ENCODE assay signal across 14 cellular contexts in the genomic region with DNA sequence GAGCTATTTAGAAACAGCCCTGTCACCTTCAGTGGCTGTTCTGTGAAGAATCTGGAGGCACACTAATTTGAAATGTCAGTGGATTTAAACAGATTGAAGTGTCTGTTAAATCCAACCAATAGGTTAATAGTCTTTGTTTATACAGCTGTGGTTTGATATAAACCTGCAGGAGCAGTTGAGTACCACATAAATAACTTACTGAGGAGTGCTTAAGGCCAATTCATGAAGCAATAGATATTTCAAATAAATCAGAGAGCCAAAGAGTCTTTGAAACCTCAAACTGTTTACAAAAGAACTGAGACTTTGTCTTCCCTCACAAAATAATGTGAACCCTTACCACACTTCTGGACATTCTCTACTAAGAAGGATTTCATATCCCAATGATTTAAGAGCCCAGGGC.
DNase-seq lines count a peak whose midpoint lies in the region; ATAC-seq and TF ChIP-seq lines count a peak whose summit lies in the region.
"Had no signal": no experiment of that assay in that cellular context is flagged by ENCODE, and none has a peak within 500 bp of the region (broad histone marks: within the 10 kb centered on the region; RNA-seq: fewer than 3 reads in every experiment).

No MANE protein-coding gene starts in this region.

- ATAC-seq in left cardiac atrium (no peak), HG03175 (IDR thresholded peaks at IDR 0.05; ENCODE audit: unreplicated experiment) (no peak)
- ATAC-seq: stimulated activated memory B cell treated with anti-CD40 and anti-IgM and Interleukin-4, amounts not matched to agents 10 μg/mL and 1 μg/mL and 100 μg/mL, for 72 hours had no signal

- H3K4me3 ChIP-seq in fibroblast of the aortic adventitia (ENCODE audit: low read depth, low read length): no peak overlapping the region
- H3K4me3 ChIP-seq: upper lobe of left lung had no signal

- DNase-seq in NCI-H2196 (lab: John Stamatoyannopoulos, UW; ENCODE audit: unreplicated experiment): peak; percentile 16
- no peak for DNase-seq in NCI-H2196 treated with DMSO at 0.1 percent for 48 hours (lab: John Stamatoyannopoulos, UW; ENCODE audit: unreplicated experiment)
- peak; percentile 75 for DNase-seq in NCI-H774 (lab: John Stamatoyannopoulos, UW)
- peak; percentile 33 for DNase-seq in fibroblast of the aortic adventitia (ENCODE audit: low read depth)
- DNase-seq in NK-92 treated with Interleukin-12 subunit alpha and Interleukin-12 subunit beta, amount 100 ng/mL, for 24 hours (lab: John Stamatoyannopoulos, UW): no peak
- DNase-seq in left cardiac atrium: no peak
- no peak for DNase-seq in posterior vena cava (ENCODE audit: low spot score)
- DNase-seq: activated CD4-positive, alpha-beta T cell treated with anti-CD3 and anti-CD28 coated beads, Interleukin-2, amount 50 U/mL, for 1 hour; activated T-cell treated with anti-CD3 and anti-CD28 coated beads, Interleukin-2, amount 50 U/mL, for 48 hours; cortex of kidney; T1000; upper lobe of left lung had no signal

- intact Hi-C loops in left cardiac atrium (cut with DNase I): no loop called here
- intact Hi-C loops in posterior vena cava (cut with DNase I): no loop called here

- TF ChIP-seq CTCF in fibroblast of the aortic adventitia (IDR thresholded peaks at IDR 0.05; ENCODE audit: insufficient read depth, low read length): no peak

Comparison
In these comparisons a context has a peak if more than half of its experiments do, and no peak if none do; other contexts are left out.
1. DNase-seq: peak in NCI-H2196 (single experiment), NCI-H774 (single experiment) and fibroblast of the aortic adventitia (single experiment); none in NCI-H2196 treated with DMSO at 0.1 percent for 48 hours (single experiment), NK-92 treated with Interleukin-12 subunit alpha and Interleukin-12 subunit beta, amount 100 ng/mL, for 24 hours (single experiment), left cardiac atrium (single experiment) and posterior vena cava (single experiment).